In the genomic region with DNA sequence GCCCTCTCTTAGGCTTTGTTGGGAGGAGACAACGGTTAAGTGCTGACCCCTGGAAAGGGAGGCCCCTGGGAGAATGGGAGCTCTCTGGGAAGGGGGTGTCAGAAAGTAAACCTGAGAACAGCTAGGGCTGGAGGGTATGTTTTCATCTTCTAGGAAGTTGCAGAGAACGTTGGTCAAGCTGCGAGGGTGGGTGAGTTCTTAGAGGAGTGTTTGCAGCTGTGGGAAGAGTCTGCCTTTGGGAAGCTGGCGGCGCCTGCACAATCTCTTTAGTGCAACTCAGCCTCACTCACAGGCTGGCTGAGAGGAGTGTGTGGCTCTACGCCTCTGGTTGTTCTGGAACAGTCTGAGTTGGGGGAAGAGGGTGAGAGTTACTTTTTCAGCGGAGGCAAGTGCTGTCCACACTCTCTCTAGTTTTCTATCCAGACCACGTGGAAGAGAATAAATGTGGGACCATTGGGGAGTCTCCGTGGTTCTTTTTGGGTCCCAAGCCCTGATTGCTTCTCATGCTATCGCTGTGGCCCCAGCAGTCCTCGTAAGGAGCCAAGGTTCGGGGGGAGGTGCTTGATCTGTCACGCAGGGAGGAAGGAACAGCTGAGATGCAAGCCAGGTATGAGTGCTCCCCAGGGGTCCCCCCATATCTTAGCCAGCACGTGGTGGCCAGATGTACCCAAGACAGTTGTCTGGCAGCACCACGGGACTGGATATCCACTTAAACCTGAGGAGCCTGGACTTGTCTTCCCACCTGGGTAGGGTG, we compare ENCODE assay signal across 12 cellular contexts.
DNase-seq lines count a peak whose midpoint lies in the region; ATAC-seq, FAIRE-seq and TF ChIP-seq lines count a peak whose summit lies in the region.
"Had no signal": no experiment of that assay in that cellular context is flagged by ENCODE, and none has a peak within 500 bp of the region (broad histone marks: within the 10 kb centered on the region; RNA-seq: fewer than 3 reads in every experiment).

No MANE protein-coding gene starts in this region.

- peak; percentile 22 for ATAC-seq in GM19397 (IDR thresholded peaks at IDR 0.05; ENCODE audit: unreplicated experiment)
- ATAC-seq in HG02840 (IDR thresholded peaks at IDR 0.05; ENCODE audit: low FRiP score, unreplicated experiment): peak; percentile 32
- ATAC-seq in HG03565 (IDR thresholded peaks at IDR 0.05; ENCODE audit: unreplicated experiment): peak; percentile 26
- ATAC-seq: activated T-helper 17 cell treated with anti-CD3 and anti-CD28 coated beads, Interleukin-2, amount 50 U/mL, for 72 hours; foreskin keratinocyte; left cardiac atrium; upper lobe of right lung had no signal

- FAIRE-seq in D721Med (lab: Jason Lieb, UNC) (no peak), RCC 7860 (lab: Jason Lieb, UNC) (no peak)

- TF ChIP-seq CTCF in GM12864 (IDR thresholded peaks at IDR 0.05; ENCODE audit: low read depth, low read length, missing control alignments) (no peak), D721Med (IDR thresholded peaks at IDR 0.05; ENCODE audit: insufficient read depth, missing control alignments) (no peak)

- H3K4me3 ChIP-seq in GM12864 (ENCODE audit: low read depth, low read length): peak overlapping the region; percentile 28
- H3K4me3 ChIP-seq: upper lobe of right lung had no signal

- DNase-seq in GM12864 (ENCODE audit: low read depth): peak; percentile 68
- DNase-seq in D721Med (ENCODE audit: insufficient read length, low spot score): no peak
- DNase-seq in RCC 7860 (ENCODE audit: low spot score): no peak
- no peak for DNase-seq in stimulated activated CD4-positive, alpha-beta T cell treated with anti-CD3 and anti-CD28 coated beads, Interleukin-2, amount 100 ng/mL, for 24 hours
- no peak for DNase-seq in NCI-H1105 treated with DMSO at 0.1 percent for 48 hours (lab: John Stamatoyannopoulos, UW)
- DNase-seq: foreskin keratinocyte, left cardiac atrium, upper lobe of right lung had no signal
